ENCODE assay signal across 8 cellular contexts in genomic region chr1:109697861-109698260, GRCh38. TPM values are rescaled to one million over a fixed set of nuclear protein-coding genes. Genes with fewer than 3 reads are reported as not detected.
"Had no signal": no experiment of that assay in that cellular context is flagged by ENCODE, and none has a peak within 500 bp of the region (broad histone marks: within the 10 kb centered on the region; RNA-seq: fewer than 3 reads in every experiment).

No MANE protein-coding gene starts in this region.

RNA-seq across cellular contexts. Expression of gene GSTM1, which starts 10.2 kb away (rescaled TPM):
- total RNA-seq: activated CD4-positive, alpha-beta memory T cell treated with anti-CD3 and anti-CD28 coated beads, Interleukin-2, amount 10 ng/mL, durations not matched to agents 7 days and 5 days; activated CD8-positive, alpha-beta memory T cell treated with anti-CD3 and anti-CD28 coated beads, Interleukin-2, amount 10 ng/mL, durations not matched to agents 7 days and 5 days; activated naive CD8-positive, alpha-beta T cell treated with anti-CD3 and anti-CD28 coated beads, Interleukin-2, amount 10 ng/mL, durations not matched to agents 7 days and 5 days; astrocyte; WTC11 had no signal

RNA-seq across cellular contexts. Expression of gene GSTM5, which starts 14.2 kb away (rescaled TPM):
- total RNA-seq: activated CD4-positive, alpha-beta memory T cell treated with anti-CD3 and anti-CD28 coated beads, Interleukin-2, amount 10 ng/mL, durations not matched to agents 7 days and 5 days; activated CD8-positive, alpha-beta memory T cell treated with anti-CD3 and anti-CD28 coated beads, Interleukin-2, amount 10 ng/mL, durations not matched to agents 7 days and 5 days; activated naive CD8-positive, alpha-beta T cell treated with anti-CD3 and anti-CD28 coated beads, Interleukin-2, amount 10 ng/mL, durations not matched to agents 7 days and 5 days; astrocyte; chondrocyte; T-helper 1 cell treated with Interleukin-12 subunit alpha and Interleukin-12 subunit beta and Interleukin-4 antibody, amounts not matched to agents 30 ng/mL and 1 ng/mL, for 36 hours had no signal
- polyA plus RNA-seq: cardiac muscle cell had no signal
